Comparison of ENCODE assay signal across 8 cellular contexts in the genomic region with DNA sequence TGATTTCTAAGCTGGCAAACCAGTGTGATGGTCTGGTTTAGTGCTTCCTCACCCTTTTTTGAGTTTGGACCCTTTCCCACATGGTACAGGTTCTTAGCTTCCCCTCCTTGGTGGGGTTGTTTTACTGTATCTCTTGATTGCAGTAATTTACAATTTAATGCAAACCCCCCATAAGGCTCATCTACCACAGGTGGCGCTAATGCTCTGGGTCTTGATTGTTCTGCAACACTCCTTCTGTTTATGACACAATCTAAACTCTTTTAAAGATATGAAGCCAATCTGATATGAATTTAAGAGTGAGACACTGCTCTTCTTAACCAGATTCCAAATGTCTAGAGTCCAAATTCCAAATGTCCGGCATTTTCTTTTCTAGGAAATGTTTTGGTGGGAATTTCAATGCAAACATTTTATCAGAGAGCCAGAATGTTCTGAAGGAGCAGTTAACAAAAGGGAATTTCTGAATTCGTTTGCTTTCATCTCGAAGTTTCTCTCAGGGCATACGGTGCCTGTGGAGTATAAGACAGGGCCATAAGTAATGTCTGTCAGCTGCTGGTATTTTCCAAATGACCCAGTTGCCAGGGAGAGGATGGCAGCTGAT.
DNase-seq lines count a peak whose midpoint lies in the region; TF ChIP-seq lines count a peak whose summit lies in the region.

No MANE protein-coding gene starts in this region.

- TF ChIP-seq CTCF in fibroblast of the aortic adventitia (IDR thresholded peaks at IDR 0.05; ENCODE audit: insufficient read depth, low read length) = peak; percentile 68

- peak; percentile 11 for DNase-seq in NK-92 treated with Interleukin-12 subunit alpha and Interleukin-12 subunit beta, amount 100 ng/mL, for 24 hours (lab: John Stamatoyannopoulos, UW)
- DNase-seq in NK-92 (lab: John Stamatoyannopoulos, UW; ENCODE audit: unreplicated experiment) (no peak), MV-4-11 (lab: John Stamatoyannopoulos, UW) (peak; percentile 26), fibroblast of the aortic adventitia (ENCODE audit: low read depth) (peak; percentile 73), SK-N-DZ (ENCODE audit: low spot score) (no peak), hippocampal formation (lab: John Stamatoyannopoulos, UW) (no peak)
- peak; percentile 52 to 56 for DNase-seq in activated CD4-positive, alpha-beta T cell treated with anti-CD3 and anti-CD28 coated beads for 4 hours
- peak; percentile 67 for DNase-seq in stimulated activated CD4-positive, alpha-beta T cell treated with anti-CD3 and anti-CD28 coated beads, Interleukin-4, amount 100 ng/mL, for 24 hours

- H3K4me3 ChIP-seq in fibroblast of the aortic adventitia (ENCODE audit: low read depth, low read length) = no peak overlapping the region

Comparison
In these comparisons a context has a peak if more than half of its experiments do, and no peak if none do; other contexts are left out.
1. DNase-seq: peak in NK-92 treated with Interleukin-12 subunit alpha and Interleukin-12 subunit beta, amount 100 ng/mL, for 24 hours (single experiment), MV-4-11 (single experiment), activated CD4-positive, alpha-beta T cell treated with anti-CD3 and anti-CD28 coated beads for 4 hours (2 of 2), fibroblast of the aortic adventitia (single experiment) and stimulated activated CD4-positive, alpha-beta T cell treated with anti-CD3 and anti-CD28 coated beads, Interleukin-4, amount 100 ng/mL, for 24 hours (single experiment); none in NK-92 (single experiment), SK-N-DZ (single experiment) and hippocampal formation (0 of 2).